In the genomic region with DNA sequence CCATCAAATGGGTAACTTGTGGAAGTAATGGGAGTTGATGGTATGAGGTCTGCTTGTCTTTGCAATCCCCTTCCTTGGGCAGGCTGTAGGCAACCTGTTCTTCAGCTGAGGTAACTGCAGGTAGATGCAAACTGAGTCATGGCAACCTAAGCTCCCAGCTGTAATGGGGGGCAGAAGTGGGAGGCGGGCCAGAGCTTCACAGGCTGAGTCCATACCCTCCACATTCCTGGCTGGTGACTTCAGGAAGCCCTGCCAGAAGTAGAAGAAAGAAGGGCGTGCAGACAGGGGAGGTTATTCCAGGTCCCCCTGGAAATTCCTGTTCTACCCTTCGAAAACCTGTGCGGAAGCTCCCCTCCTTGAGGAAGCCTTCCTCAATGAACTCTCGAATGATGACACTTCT, we compare ENCODE assay signal across 30 cellular contexts. TPM values are rescaled to one million over a fixed set of nuclear protein-coding genes. Genes with fewer than 3 reads are reported as not detected.
DNase-seq lines count a peak whose midpoint lies in the region; ATAC-seq, FAIRE-seq and TF ChIP-seq lines count a peak whose summit lies in the region.
"Had no signal": no experiment of that assay in that cellular context is flagged by ENCODE, and none has a peak within 500 bp of the region (broad histone marks: within the 10 kb centered on the region; RNA-seq: fewer than 3 reads in every experiment).

No MANE protein-coding gene starts in this region.

- H3K4me3 Mint-ChIP-seq in MCF 10A (ENCODE audit: unreplicated experiment) = no peak overlapping the region
- H3K4me3 Mint-ChIP-seq: memory B cell had no signal

- no peaks in the 10 kb centered on the region for H3K27me3 Mint-ChIP-seq in MCF 10A (ENCODE audit: insufficient read depth, unreplicated experiment)

- POLR2A ChIA-PET in MCF 10A (lab: Yijun Ruan, JAX) = interaction anchor here (0.9 kb wide), 2 partner anchors 9 to 44 kb away, joined by 3 to 5 read pairs; no protein-coding TSS in a partner anchor

- no peak for FAIRE-seq in urothelium cell line (lab: Jason Lieb, UNC)
- FAIRE-seq: colon, H1 had no signal

- intact Hi-C loops in mammary epithelial cell (cut with micrococcal nuclease) = no loop called here
- intact Hi-C loops in MCF 10A (cut with micrococcal nuclease) = no loop called here
- intact Hi-C loops in posterior vena cava (cut with DNase I) = no loop called here

- dilution Hi-C loops in mammary epithelial cell (cut with HindIII; ENCODE audit: low sequenced_read_pairs) = no loop called here

- peaks cover 20% of the 10 kb centered on the region for H3K4me1 ChIP-seq in mammary epithelial cell (ENCODE audit: insufficient read depth, low read length)
- H3K4me1 ChIP-seq in foreskin keratinocyte = peaks cover 32% of the 10 kb centered on the region
- H3K4me1 ChIP-seq: testis, uterus had no signal

- no peaks in the 10 kb centered on the region for H3K36me3 Mint-ChIP-seq in MCF 10A (ENCODE audit: insufficient read depth, unreplicated experiment)
- H3K36me3 Mint-ChIP-seq: activated naive CD4-positive, alpha-beta T cell treated with anti-CD3 and anti-CD28 coated beads, Interleukin-2, amount 50 U/mL, for 72 hours; memory B cell had no signal

- H3K27ac Mint-ChIP-seq in MCF 10A (ENCODE audit: low read depth, unreplicated experiment) = no peak overlapping the region
- H3K27ac Mint-ChIP-seq: activated naive CD4-positive, alpha-beta T cell treated with anti-CD3 and anti-CD28 coated beads, Interleukin-2, amount 50 U/mL, for 72 hours; activated T-helper 2 cell treated with anti-CD3 and anti-CD28 coated beads, Interferon-gamma antibody, Interleukin-2, Interleukin-4, amounts not matched to agents 10 μg/mL and 5 μg/mL and 100 μg/mL, durations not matched to agents 14 hours and 24 hours and 36 hours; memory B cell had no signal

- peaks cover 37% of the 10 kb centered on the region for H3K79me2 ChIP-seq in mammary epithelial cell (ENCODE audit: insufficient read depth, low read length)

- DNase-seq in mammary epithelial cell (peak; percentile 37), MCF 10A (ENCODE audit: unreplicated experiment) (no peak), amniotic epithelial cell (ENCODE audit: low read depth) (peak; percentile 7), foreskin keratinocyte (peak; percentile 61 to 94), urothelium cell line (ENCODE audit: low spot score) (peak; percentile 27), posterior vena cava (ENCODE audit: low spot score) (no peak), NCI-H1436 treated with DMSO at 0.1 percent for 48 hours (lab: John Stamatoyannopoulos, UW) (no peak)
- DNase-seq in activated naive CD4-positive, alpha-beta T cell treated with Interleukin-2 at 50 U/mL for 16 hours = no peak
- DNase-seq: 8988T; activated CD4-positive, alpha-beta T cell treated with anti-CD3 and anti-CD28 coated beads for 48 hours; activated T-cell treated with anti-CD3 and anti-CD28 coated beads for 4 hours; C1 segment of cervical spinal cord; COR-L47; effector CD8-positive, alpha-beta T cell; heart right ventricle; KG1; NCI-H1417; NCI-H2081; NCI-H2227 treated with DMSO at 0.1 percent for 48 hours; NCI-H69; Peyer's patch; SIG-M5; stimulated activated naive CD4-positive, alpha-beta T cell treated with Interleukin-2 at 50 U/mL for 16 hours; testis; uterus had no signal

- TF ChIP-seq CTCF in mammary epithelial cell (conservative IDR thresholded peaks at IDR 0.05 in 1 of 2, IDR thresholded peaks at IDR 0.05 in 1 of 2; ENCODE audit: extremely low read depth in 1 of 2, insufficient read depth in 1 of 2, low read depth in 1 of 2, low read length in 2 of 2) (no peak), MCF 10A (IDR thresholded peaks at IDR 0.05; ENCODE audit: unreplicated experiment) (no peak), foreskin keratinocyte (conservative IDR thresholded peaks at IDR 0.05) (no peak)

- no peaks in the 10 kb centered on the region for H3K27me3 ChIP-seq in mammary epithelial cell (ENCODE audit: insufficient read depth, low read length)
- no peaks in the 10 kb centered on the region for H3K27me3 ChIP-seq in foreskin keratinocyte
- H3K27me3 ChIP-seq: heart right ventricle, Peyer's patch, testis, uterus had no signal

- no peaks in the 10 kb centered on the region for H4K20me1 ChIP-seq in mammary epithelial cell (ENCODE audit: insufficient read depth, low read length)

- no peaks in the 10 kb centered on the region for H3K36me3 ChIP-seq in mammary epithelial cell (ENCODE audit: insufficient read depth, low read length)
- H3K36me3 ChIP-seq: heart right ventricle, Peyer's patch, uterus had no signal

- no peak overlapping the region for H3K9ac ChIP-seq in mammary epithelial cell (ENCODE audit: insufficient read depth, low read length)

- no peak overlapping the region for H3K4me2 ChIP-seq in mammary epithelial cell (ENCODE audit: insufficient read depth, low read depth, low read length)

- H3K4me3 ChIP-seq in mammary epithelial cell (replicated peaks in 1 of 3; ENCODE audit: insufficient read depth in 1 of 3, low read depth in 2 of 3, low read length in 3 of 3) = no peak overlapping the region
- H3K4me3 ChIP-seq: heart right ventricle, Peyer's patch, testis, uterus had no signal

- H3K27ac ChIP-seq in mammary epithelial cell (ENCODE audit: insufficient read depth, low read depth, low read length) (no peak overlapping the region), foreskin keratinocyte (no peak overlapping the region)
- H3K27ac ChIP-seq: heart right ventricle, Peyer's patch, testis, uterus had no signal

- ATAC-seq in foreskin keratinocyte = peak; percentile 90
- ATAC-seq: activated naive CD4-positive, alpha-beta T cell treated with anti-CD3 and anti-CD28 coated beads, Interleukin-2, amount 50 U/mL, for 72 hours; heart right ventricle had no signal

- WGBS in mammary epithelial cell (ENCODE audit: low coverage, missing lambda C conversion rate) = 86% methylated on average over 5 of the region's 5 CpGs

- H3K9me3 Mint-ChIP-seq in MCF 10A (ENCODE audit: unreplicated experiment) = no peaks in the 10 kb centered on the region
- H3K9me3 Mint-ChIP-seq: activated naive CD4-positive, alpha-beta T cell treated with anti-CD3 and anti-CD28 coated beads, Interleukin-2, amount 50 U/mL, for 72 hours; activated T-helper 2 cell treated with anti-CD3 and anti-CD28 coated beads, Interferon-gamma antibody, Interleukin-2, Interleukin-4, amounts not matched to agents 10 μg/mL and 5 μg/mL and 100 μg/mL, durations not matched to agents 14 hours and 24 hours and 36 hours; memory B cell had no signal

- in situ Hi-C loops in mammary epithelial cell (cut with MboI; ENCODE audit: low sequenced_read_pairs in 2 of 2) = loop anchor here in 1 of 2 donors (10.0 kb wide), 1 partner anchor 46 kb away; no protein-coding TSS in a partner anchor

- BruUV-seq in mammary epithelial cell (replicated peaks; lab: Mats Ljungman, UMichigan) (no TSS peak), MCF 10A (replicated peaks; lab: Mats Ljungman, UMichigan) (no TSS peak)

- no peaks in the 10 kb centered on the region for H3K9me3 ChIP-seq in mammary epithelial cell (replicated peaks; ENCODE audit: insufficient read depth, low read length)
- H3K9me3 ChIP-seq: heart right ventricle, Peyer's patch, testis, uterus had no signal

- H2AFZ ChIP-seq in mammary epithelial cell (ENCODE audit: low read depth, low read length) = no peak overlapping the region

- peaks cover 5% of the 10 kb centered on the region for H3K4me1 Mint-ChIP-seq in MCF 10A (ENCODE audit: insufficient read depth, unreplicated experiment)
- H3K4me1 Mint-ChIP-seq: memory B cell had no signal

- CTCF ChIA-PET in mammary epithelial cell (lab: Charles Lee; ENCODE audit: low non-redundant PET) = no interaction called here
- CTCF ChIA-PET in MCF 10A (lab: Yijun Ruan, JAX) = interaction anchor here (0.5 to 0.8 kb wide), 4 partner anchors 130 to 192 kb away, joined by 3 read pairs; a partner anchor contains a TSS

RNA-seq across cellular contexts. Expression of a gene that starts 44.9 kb away (rescaled TPM):
- total RNA-seq in mammary epithelial cell (10 to 100 TPM; 23.4 to 26.5 TPM), MCF 10A (2022) (34.5 and 38.5 TPM in 2 replicates), foreskin keratinocyte (16.5 and 18.4 TPM in 2 replicates), posterior vena cava (10 to 100 TPM; 28.8 to 32.2 TPM)
- polyA plus RNA-seq in mammary epithelial cell (14.2 TPM), foreskin keratinocyte (5.6 and 6.1 TPM in 2 replicates)
- 33.5 TPM for polyA minus RNA-seq in mammary epithelial cell

Comparison
In these comparisons a context has a peak if more than half of its experiments do, and no peak if none do; other contexts are left out.
1. DNase-seq: peak in mammary epithelial cell (single experiment), amniotic epithelial cell (single experiment), foreskin keratinocyte (2 of 2) and urothelium cell line (single experiment); none in MCF 10A (single experiment), posterior vena cava (single experiment), activated naive CD4-positive, alpha-beta T cell treated with Interleukin-2 at 50 U/mL for 16 hours (single experiment) and NCI-H1436 treated with DMSO at 0.1 percent for 48 hours (single experiment).